1 cellular context compared by ENCODE assay signal in genomic region chr19:18677156-18677555, GRCh38.
TF ChIP-seq lines count a peak whose summit lies in the region.

No MANE protein-coding gene starts in this region.

TF ChIP-seq in A549, 52 proteins besides CTCF, POLR2A, EP300 and RAD21 (continued from another document):
- TF ChIP-seq EHF (CRISPR knock-in tag; IDR thresholded peaks at IDR 0.05) (no peak), CBX2 (IDR thresholded peaks at IDR 0.05; ENCODE audit: borderline replicate concordance, low read depth) (no peak), SREBF2 (IDR thresholded peaks at IDR 0.05) (no peak), RNF2 (IDR thresholded peaks at IDR 0.05; ENCODE audit: borderline replicate concordance, low read depth) (no peak), FOXS1 (CRISPR knock-in tag; IDR thresholded peaks at IDR 0.05) (no peak)
